In the genomic region with DNA sequence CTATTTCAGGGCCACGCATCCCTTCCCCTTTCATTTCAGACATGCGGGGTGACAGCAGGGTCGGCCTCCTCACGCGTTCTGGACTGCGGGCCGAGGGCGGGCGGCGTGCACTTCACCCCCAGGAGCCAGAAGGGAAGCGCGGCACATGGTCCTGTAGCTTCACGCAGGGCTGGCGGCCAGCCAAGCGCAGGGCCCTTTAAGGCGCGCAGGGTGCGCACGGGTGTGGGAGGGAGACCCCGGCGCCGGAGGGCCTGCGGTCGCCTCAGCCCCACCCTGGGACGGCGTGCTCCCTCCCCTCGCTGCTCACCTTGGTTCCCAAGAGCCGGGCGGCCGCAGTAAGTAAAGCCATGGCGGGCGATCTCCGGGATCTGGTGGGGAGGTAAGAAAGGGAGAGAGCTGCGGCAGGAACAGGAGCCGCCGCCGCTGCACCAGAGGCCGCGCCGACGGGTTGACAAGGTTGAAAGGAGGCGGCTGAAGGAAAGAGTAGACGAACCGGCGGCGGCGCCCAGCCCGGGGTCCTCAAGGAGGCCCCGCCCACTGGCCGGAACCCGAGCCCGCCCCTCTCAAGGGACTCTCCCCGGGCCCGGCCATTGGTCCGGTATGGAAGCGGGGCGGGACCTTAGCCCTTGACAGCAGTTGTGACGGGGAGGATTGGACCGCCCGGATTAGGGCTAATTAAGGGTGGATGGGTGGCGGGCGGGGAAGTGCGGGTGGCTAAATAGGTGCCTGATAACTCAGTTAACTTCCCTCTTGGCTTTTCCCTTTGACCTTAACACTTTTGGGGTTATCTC, we compare ENCODE assay signal across 8 cellular contexts. TPM values are rescaled to one million over a fixed set of nuclear protein-coding genes. Genes with fewer than 3 reads are reported as not detected.
DNase-seq lines count a peak whose midpoint lies in the region; ATAC-seq lines count a peak whose summit lies in the region.

A gene (minus strand): TSS at position 478 of the 791 bp plus-strand sequence. CDS start 129 bp downstream, at position 349.

- POLR2A ChIA-PET in activated CD4-positive, alpha-beta T cell treated with anti-CD3 and anti-CD28 coated beads, Interleukin-2, amount 10 ng/mL, durations not matched to agents 7 days and 5 days (lab: Charles Lee): no interaction called here

- H3K36me3 ChIP-seq in BLaER1: peaks cover 38% of the 10 kb centered on the region

- H4K20me1 ChIP-seq in BLaER1: peaks cover 48% of the 10 kb centered on the region

- peaks cover 24% of the 10 kb centered on the region for H3K36me3 Mint-ChIP-seq in activated CD4-positive, alpha-beta T cell treated with anti-CD3 and anti-CD28 coated beads, Interleukin-2, amount 10 ng/mL, durations not matched to agents 7 days and 5 days (ENCODE audit: low read depth)

- peak within 1 kb of the TSS; percentile 86 for H3K4me3 ChIP-seq in BLaER1

- no peaks in the 10 kb centered on the region for H3K9me3 ChIP-seq in BLaER1

- H3K4me3 Mint-ChIP-seq in activated CD4-positive, alpha-beta T cell treated with anti-CD3 and anti-CD28 coated beads, Interleukin-2, amount 10 ng/mL, durations not matched to agents 7 days and 5 days: peak within 1 kb of the TSS; percentile 89

- ATAC-seq in GM19328 (IDR thresholded peaks at IDR 0.05; ENCODE audit: unreplicated experiment): peak; percentile 96
- ATAC-seq in HG03520 (IDR thresholded peaks at IDR 0.05; ENCODE audit: unreplicated experiment): peak; percentile 93

- H3K4me1 Mint-ChIP-seq in activated CD4-positive, alpha-beta T cell treated with anti-CD3 and anti-CD28 coated beads, Interleukin-2, amount 10 ng/mL, durations not matched to agents 7 days and 5 days: peaks cover 51% of the 10 kb centered on the region

- no peaks in the 10 kb centered on the region for H3K27me3 Mint-ChIP-seq in activated CD4-positive, alpha-beta T cell treated with anti-CD3 and anti-CD28 coated beads, Interleukin-2, amount 10 ng/mL, durations not matched to agents 7 days and 5 days

- H3K9ac ChIP-seq in BLaER1: peak within 1 kb of the TSS; percentile 93

- peak within 1 kb of the TSS; percentile 94 for H3K4me2 ChIP-seq in BLaER1

- H3K9me3 Mint-ChIP-seq in activated CD4-positive, alpha-beta T cell treated with anti-CD3 and anti-CD28 coated beads, Interleukin-2, amount 10 ng/mL, durations not matched to agents 7 days and 5 days: no peaks in the 10 kb centered on the region

- DNase-seq in NCI-H69 (lab: John Stamatoyannopoulos, UW) (peak; percentile 100), cortex of kidney (lab: John Stamatoyannopoulos, UW) (peak; percentile 54), left kidney (ENCODE audit: low read depth, low spot score) (peak; percentile 100)
- DNase-seq in activated CD4-positive, alpha-beta T cell treated with anti-CD3 and anti-CD28 coated beads, Interleukin-2, amount 10 ng/mL, durations not matched to agents 7 days and 5 days: peak; percentile 99
- DNase-seq in stimulated activated CD4-positive, alpha-beta T cell treated with anti-CD3 and anti-CD28 coated beads, Interleukin-2, amount 100 ng/mL, for 24 hours: peak; percentile 99

- H3K4me1 ChIP-seq in BLaER1: peaks cover 68% of the 10 kb centered on the region

- peak within 1 kb of the TSS; percentile 97 for H3K27ac Mint-ChIP-seq in activated CD4-positive, alpha-beta T cell treated with anti-CD3 and anti-CD28 coated beads, Interleukin-2, amount 10 ng/mL, durations not matched to agents 7 days and 5 days

- H3K27ac ChIP-seq in BLaER1: peak within 1 kb of the TSS; percentile 90

- no peaks in the 10 kb centered on the region for H3K27me3 ChIP-seq in BLaER1

- CTCF ChIA-PET in activated CD4-positive, alpha-beta T cell treated with anti-CD3 and anti-CD28 coated beads, Interleukin-2, amount 10 ng/mL, durations not matched to agents 7 days and 5 days (lab: Charles Lee): interaction anchor here (0.6 to 1.9 kb wide), 4 partner anchors 11 to 110 kb away, joined by 3 to 5 read pairs (median 4); a partner anchor contains a TSS

RNA-seq across cellular contexts. Expression of the gene that starts here (rescaled TPM):
- total RNA-seq in activated CD4-positive, alpha-beta T cell treated with anti-CD3 and anti-CD28 coated beads, Interleukin-2, amount 10 ng/mL, durations not matched to agents 7 days and 5 days: 100 to 1,000 TPM; 177 to 201 TPM

Comparison
In these comparisons a context has a peak if more than half of its experiments do, and no peak if none do; other contexts are left out.
1. Peak in every context shown above with its lines: DNase-seq, ATAC-seq, H3K4me3 ChIP-seq and H3K27ac ChIP-seq.